ENCODE assay signal across 32 cellular contexts in genomic region chr11:23605001-23605400, GRCh38.
"Had no signal": no experiment of that assay in that cellular context is flagged by ENCODE, and none has a peak within 500 bp of the region (broad histone marks: within the 10 kb centered on the region; RNA-seq: fewer than 3 reads in every experiment).

No MANE protein-coding gene starts in this region.

- H3K36me3 ChIP-seq: Peyer's patch, SJSA1 had no signal

- H3K9me3 Mint-ChIP-seq: activated B cell treated with CpG ODN at 0.5 μM for 24 hours; activated naive CD8-positive, alpha-beta T cell treated with anti-CD3 and anti-CD28 coated beads for 36 hours; brain; T-helper 1 cell treated with Interleukin-12 subunit alpha and Interleukin-12 subunit beta and Interleukin-4 antibody, amounts not matched to agents 30 μg/mL and 1 μg/mL, for 36 hours had no signal

- H3K27ac Mint-ChIP-seq: activated B cell treated with CpG ODN at 0.5 μM for 24 hours; activated CD4-positive, alpha-beta memory T cell treated with anti-CD3 and anti-CD28 coated beads, Interleukin-2, amount 10 ng/mL, durations not matched to agents 7 days and 5 days; activated CD8-positive, alpha-beta memory T cell treated with anti-CD3 and anti-CD28 coated beads, Interleukin-2, amount 10 ng/mL, durations not matched to agents 7 days and 5 days; activated naive CD4-positive, alpha-beta T cell treated with anti-CD3 and anti-CD28 coated beads, Interleukin-2, amount 10 ng/mL, durations not matched to agents 7 days and 5 days; activated naive CD8-positive, alpha-beta T cell treated with anti-CD3 and anti-CD28 coated beads for 36 hours; brain; T-helper 1 cell treated with Interleukin-12 subunit alpha and Interleukin-12 subunit beta and Interleukin-4 antibody, amounts not matched to agents 30 μg/mL and 1 μg/mL, for 36 hours; T-helper 2 cell treated with Interferon-gamma antibody and Interleukin-4, amounts not matched to agents 5 μg/mL and 100 μg/mL, for 36 hours had no signal

- H3K4me1 ChIP-seq: Peyer's patch, SJSA1 had no signal

- H3K4me1 Mint-ChIP-seq: activated B cell treated with CpG ODN at 0.5 μM for 24 hours; activated CD4-positive, alpha-beta memory T cell treated with anti-CD3 and anti-CD28 coated beads, Interleukin-2, amount 10 ng/mL, durations not matched to agents 7 days and 5 days; activated CD8-positive, alpha-beta memory T cell treated with anti-CD3 and anti-CD28 coated beads, Interleukin-2, amount 10 ng/mL, durations not matched to agents 7 days and 5 days; activated naive CD4-positive, alpha-beta T cell treated with anti-CD3 and anti-CD28 coated beads, Interleukin-2, amount 10 ng/mL, durations not matched to agents 7 days and 5 days; activated naive CD8-positive, alpha-beta T cell treated with anti-CD3 and anti-CD28 coated beads for 36 hours; brain; central memory CD8-positive, alpha-beta T cell had no signal

- DNase-seq: activated B cell treated with CpG ODN at 0.5 μM for 24 hours; activated CD4-positive, alpha-beta memory T cell treated with anti-CD3 and anti-CD28 coated beads, Interleukin-2, amount 10 ng/mL, durations not matched to agents 7 days and 5 days; activated CD4-positive, alpha-beta T cell treated with anti-CD3 and anti-CD28 coated beads for 48 hours; activated CD4-positive, CD25-positive, alpha-beta regulatory T cell treated with anti-CD3 and anti-CD28 coated beads, Interleukin-2, amount 50 U/mL, for 72 hours; activated CD8-positive, alpha-beta memory T cell treated with anti-CD3 and anti-CD28 coated beads for 24 hours; activated CD8-positive, alpha-beta memory T cell treated with anti-CD3 and anti-CD28 coated beads, Interleukin-2, amount 10 ng/mL, durations not matched to agents 7 days and 5 days; activated CD8-positive, alpha-beta memory T cell treated with anti-CD3 and anti-CD28 coated beads, Interleukin-2, amount 50 U/mL, for 48 hours; activated effector memory CD4-positive, alpha-beta T cell treated with Interleukin-2 at 50 U/mL for 16 hours; activated naive CD4-positive, alpha-beta T cell treated with anti-CD3 and anti-CD28 coated beads, Interleukin-2, amount 10 ng/mL, durations not matched to agents 7 days and 5 days; activated naive CD8-positive, alpha-beta T cell treated with anti-CD3 and anti-CD28 coated beads for 36 hours; activated T-cell treated with anti-CD3 and anti-CD28 coated beads, Interleukin-2, amount 50 U/mL, for 48 hours; Karpas-422; KBM-7; NCI-H1105; NCI-H1417 treated with DMSO at 0.1 percent for 48 hours; NCI-H187 treated with DMSO at 0.1 percent for 48 hours; NCI-H2081 treated with DMSO at 0.1 percent for 48 hours; NCI-H226; NCI-H446 treated with DMSO at 0.1 percent for 48 hours; NCI-H524; NCI-H69; PC-3; Peyer's patch; RPMI8226; SHP77 treated with DMSO at 0.1 percent for 48 hours; SK-N-SH had no signal

- H3K9me3 ChIP-seq: Peyer's patch, SJSA1, SK-N-SH had no signal

- H3K27ac ChIP-seq: Peyer's patch, SJSA1, VCaP had no signal

- H3K27me3 ChIP-seq: Peyer's patch, SJSA1 had no signal

- H3K4me3 Mint-ChIP-seq: activated B cell treated with CpG ODN at 0.5 μM for 24 hours; activated CD4-positive, alpha-beta memory T cell treated with anti-CD3 and anti-CD28 coated beads, Interleukin-2, amount 10 ng/mL, durations not matched to agents 7 days and 5 days; activated CD8-positive, alpha-beta memory T cell treated with anti-CD3 and anti-CD28 coated beads, Interleukin-2, amount 10 ng/mL, durations not matched to agents 7 days and 5 days; activated naive CD4-positive, alpha-beta T cell treated with anti-CD3 and anti-CD28 coated beads, Interleukin-2, amount 10 ng/mL, durations not matched to agents 7 days and 5 days; activated naive CD8-positive, alpha-beta T cell treated with anti-CD3 and anti-CD28 coated beads for 36 hours; brain; central memory CD8-positive, alpha-beta T cell; T-helper 1 cell treated with Interleukin-12 subunit alpha and Interleukin-12 subunit beta and Interleukin-4 antibody, amounts not matched to agents 30 μg/mL and 1 μg/mL, for 36 hours; T-helper 2 cell treated with Interferon-gamma antibody and Interleukin-4, amounts not matched to agents 5 μg/mL and 100 μg/mL, for 36 hours had no signal

- H3K27me3 Mint-ChIP-seq: activated B cell treated with CpG ODN at 0.5 μM for 24 hours; activated CD4-positive, alpha-beta memory T cell treated with anti-CD3 and anti-CD28 coated beads, Interleukin-2, amount 10 ng/mL, durations not matched to agents 7 days and 5 days; activated CD8-positive, alpha-beta memory T cell treated with anti-CD3 and anti-CD28 coated beads, Interleukin-2, amount 10 ng/mL, durations not matched to agents 7 days and 5 days; activated naive CD4-positive, alpha-beta T cell treated with anti-CD3 and anti-CD28 coated beads, Interleukin-2, amount 10 ng/mL, durations not matched to agents 7 days and 5 days; activated naive CD8-positive, alpha-beta T cell treated with anti-CD3 and anti-CD28 coated beads for 36 hours; central memory CD8-positive, alpha-beta T cell had no signal

- H3K4me2 ChIP-seq: SK-N-SH had no signal

- H3K4me3 ChIP-seq: Peyer's patch, SJSA1 had no signal

- ATAC-seq: activated CD8-positive, alpha-beta memory T cell treated with anti-CD3 and anti-CD28 coated beads, Interleukin-2, amount 10 ng/mL, durations not matched to agents 7 days and 5 days; PC-3 had no signal

- H3K9ac ChIP-seq: SK-N-SH had no signal

- H3K36me3 Mint-ChIP-seq: activated CD8-positive, alpha-beta memory T cell treated with anti-CD3 and anti-CD28 coated beads, Interleukin-2, amount 10 ng/mL, durations not matched to agents 7 days and 5 days; activated naive CD4-positive, alpha-beta T cell treated with anti-CD3 and anti-CD28 coated beads, Interleukin-2, amount 10 ng/mL, durations not matched to agents 7 days and 5 days; activated naive CD8-positive, alpha-beta T cell treated with anti-CD3 and anti-CD28 coated beads for 36 hours; brain had no signal
